In genomic region chr18:5630766-5631413, GRCh38 we compare ENCODE assay signal across 1 cellular context.
TF ChIP-seq lines count a peak whose summit lies in the region.

No MANE protein-coding gene starts in this region.

TF ChIP-seq in A549, 52 proteins besides CTCF, POLR2A, EP300 and RAD21 (continued from another document):
- TF ChIP-seq MAX (IDR thresholded peaks at IDR 0.05) (no peak), ZC3H11A (IDR thresholded peaks at IDR 0.05) (no peak), BCL3 (IDR thresholded peaks at IDR 0.05) (no peak), E2F6 (IDR thresholded peaks at IDR 0.05; ENCODE audit: borderline replicate concordance, low read depth) (no peak), MAFK (IDR thresholded peaks at IDR 0.05; ENCODE audit: partially characterized antibody) (no peak), NFE2L2 (conservative IDR thresholded peaks at IDR 0.05; ENCODE audit: low read length) (no peak), HEYL (CRISPR knock-in tag; IDR thresholded peaks at IDR 0.05) (no peak), EHMT2 (IDR thresholded peaks at IDR 0.05; ENCODE audit: low read depth) (no peak), KDM5A (IDR thresholded peaks at IDR 0.05) (no peak), CHD4 (IDR thresholded peaks at IDR 0.05; ENCODE audit: borderline replicate concordance) (no peak), MAZ (IDR thresholded peaks at IDR 0.05; ENCODE audit: borderline replicate concordance, low read depth, low read length) (no peak), HOXA7 (CRISPR knock-in tag; IDR thresholded peaks at IDR 0.05) (no peak), FOSB (CRISPR knock-in tag; IDR thresholded peaks at IDR 0.05) (no peak), GATA3 (IDR thresholded peaks at IDR 0.05; ENCODE audit: borderline replicate concordance) (no peak), HES2 (IDR thresholded peaks at IDR 0.05) (no peak)
TF ChIP-seq in A549: peak in this region for 0.
